Comparison of ENCODE assay signal across 1 cellular context in genomic region chr6:6587696-6588063, GRCh38.
TF ChIP-seq lines count a peak whose summit lies in the region.

No MANE protein-coding gene starts in this region.

TF ChIP-seq in GM12878, 131 proteins besides CTCF, POLR2A, EP300 and RAD21:
- TF ChIP-seq HDGF (IDR thresholded peaks at IDR 0.05) = 0 out of 2 replicates have a peak, but pooled peaks have one; percentile 39
- TF ChIP-seq MYB (IDR thresholded peaks at IDR 0.05; ENCODE audit: borderline replicate concordance, low read depth, low read length) = no peak
- TF ChIP-seq ZBTB40 (IDR thresholded peaks at IDR 0.05; ENCODE audit: borderline replicate concordance) = 0 out of 2 replicates have a peak, but pooled peaks have one; percentile 30
- no peak for TF ChIP-seq CHD4 (IDR thresholded peaks at IDR 0.05)
- peak; percentile 50; the same call in 1 of the 2 replicates for TF ChIP-seq BMI1 (IDR thresholded peaks at IDR 0.05; ENCODE audit: borderline replicate concordance)
- peak; percentile 41; the same call in 1 of the 2 replicates for TF ChIP-seq BACH1 (IDR thresholded peaks at IDR 0.05; ENCODE audit: borderline replicate concordance)
- no peak for TF ChIP-seq MEF2B (IDR thresholded peaks at IDR 0.05; ENCODE audit: partially characterized antibody, poor library complexity, severe bottlenecking)
- TF ChIP-seq ZNF592 (IDR thresholded peaks at IDR 0.05) = 0 out of 2 replicates have a peak, but pooled peaks have one; percentile 3
- 0 out of 2 replicates have a peak, but pooled peaks have one; percentile 37 for TF ChIP-seq MEF2A (IDR thresholded peaks at IDR 0.05; ENCODE audit: insufficient read depth, low read depth, low read length)
- 0 out of 2 replicates have a peak, but pooled peaks have one; percentile 27 for TF ChIP-seq ZBTB4 (CRISPR knock-in tag; IDR thresholded peaks at IDR 0.05)
TF ChIP-seq in GM12878: peak in this region for 7.
